Comparison of ENCODE assay signal across 6 cellular contexts in genomic region chr9:128111726-128112125, GRCh38. TPM values are rescaled to one million over a fixed set of nuclear protein-coding genes. Genes with fewer than 3 reads are reported as not detected.
"Had no signal": no experiment of that assay in that cellular context is flagged by ENCODE, and none has a peak within 500 bp of the region (broad histone marks: within the 10 kb centered on the region; RNA-seq: fewer than 3 reads in every experiment).

No MANE protein-coding gene starts in this region.

RNA-seq across cellular contexts. Expression of gene LCN2, which starts 37.5 kb away (rescaled TPM):
- total RNA-seq: activated CD8-positive, alpha-beta T cell treated with anti-CD3 and anti-CD28 coated beads for 36 hours; astrocyte; OCI-LY7; Right ventricle myocardium inferior; SJCRH30 had no signal
- polyA plus RNA-seq: SK-N-SH had no signal
